Comparison of ENCODE assay signal across 1 cellular context in the genomic region with DNA sequence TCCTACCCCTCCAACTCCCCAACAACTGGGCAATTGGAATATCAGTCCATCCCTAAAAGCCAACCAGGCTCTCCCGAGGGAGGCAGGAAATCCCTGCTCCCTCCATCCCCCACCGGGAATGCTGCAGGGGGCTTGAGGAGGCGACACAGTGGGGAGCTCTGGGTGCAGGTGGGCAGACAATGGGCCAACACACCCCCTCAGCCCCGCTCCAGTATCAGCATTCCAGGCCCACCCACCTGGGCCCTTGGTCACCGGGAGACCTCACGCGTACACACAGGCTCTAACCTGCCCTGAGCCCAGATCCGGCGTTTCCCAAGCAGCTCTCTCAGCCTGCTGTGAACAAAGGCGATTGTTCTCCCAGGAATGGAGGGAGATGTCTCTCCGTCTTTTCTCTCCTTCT.
TF ChIP-seq lines count a peak whose summit lies in the region.

No MANE protein-coding gene starts in this region.

TF ChIP-seq in HEK293, 187 proteins besides CTCF, POLR2A, EP300 and RAD21:
- TF ChIP-seq ZIC2 (tag by site-specific recombination; IDR thresholded peaks at IDR 0.05) (0 out of 2 replicates have a peak, but pooled peaks have one; percentile 11), EGR2 (tag by site-specific recombination; IDR thresholded peaks at IDR 0.05; ENCODE audit: low read depth) (peak; percentile 76), REPIN1 (tag by site-specific recombination; IDR thresholded peaks at IDR 0.05; ENCODE audit: low read depth) (no peak), ZNF785 (tag by site-specific recombination; IDR thresholded peaks at IDR 0.05) (no peak), SP2 (tag by site-specific recombination; IDR thresholded peaks at IDR 0.05) (no peak), HOXD13 (CRISPR knock-in tag; IDR thresholded peaks at IDR 0.05; ENCODE audit: borderline replicate concordance) (no peak), KLF1 (tag by site-specific recombination; IDR thresholded peaks at IDR 0.05) (no peak), ZNF791 (tag by site-specific recombination; IDR thresholded peaks at IDR 0.05) (no peak), ZFHX2 (tag by site-specific recombination; conservative IDR thresholded peaks at IDR 0.05) (peak; percentile 80), ZNF350 (tag by site-specific recombination; IDR thresholded peaks at IDR 0.05) (no peak), ZNF324 (tag by site-specific recombination; IDR thresholded peaks at IDR 0.05) (no peak), ZNF585B (tag by site-specific recombination; IDR thresholded peaks at IDR 0.05) (no peak), ZNF121 (tag by site-specific recombination; IDR thresholded peaks at IDR 0.05) (no peak), ZNF184 (tag by site-specific recombination; IDR thresholded peaks at IDR 0.05) (no peak)
- TF ChIP-seq, protein P1, sequence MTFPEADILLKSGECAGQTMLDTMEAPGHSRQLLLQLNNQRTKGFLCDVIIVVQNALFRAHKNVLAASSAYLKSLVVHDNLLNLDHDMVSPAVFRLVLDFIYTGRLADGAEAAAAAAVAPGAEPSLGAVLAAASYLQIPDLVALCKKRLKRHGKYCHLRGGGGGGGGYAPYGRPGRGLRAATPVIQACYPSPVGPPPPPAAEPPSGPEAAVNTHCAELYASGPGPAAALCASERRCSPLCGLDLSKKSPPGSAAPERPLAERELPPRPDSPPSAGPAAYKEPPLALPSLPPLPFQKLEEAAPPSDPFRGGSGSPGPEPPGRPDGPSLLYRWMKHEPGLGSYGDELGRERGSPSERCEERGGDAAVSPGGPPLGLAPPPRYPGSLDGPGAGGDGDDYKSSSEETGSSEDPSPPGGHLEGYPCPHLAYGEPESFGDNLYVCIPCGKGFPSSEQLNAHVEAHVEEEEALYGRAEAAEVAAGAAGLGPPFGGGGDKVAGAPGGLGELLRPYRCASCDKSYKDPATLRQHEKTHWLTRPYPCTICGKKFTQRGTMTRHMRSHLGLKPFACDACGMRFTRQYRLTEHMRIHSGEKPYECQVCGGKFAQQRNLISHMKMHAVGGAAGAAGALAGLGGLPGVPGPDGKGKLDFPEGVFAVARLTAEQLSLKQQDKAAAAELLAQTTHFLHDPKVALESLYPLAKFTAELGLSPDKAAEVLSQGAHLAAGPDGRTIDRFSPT (tag by site-specific recombination; IDR thresholded peaks at IDR 0.05) = no peak
- TF ChIP-seq, protein P2, sequence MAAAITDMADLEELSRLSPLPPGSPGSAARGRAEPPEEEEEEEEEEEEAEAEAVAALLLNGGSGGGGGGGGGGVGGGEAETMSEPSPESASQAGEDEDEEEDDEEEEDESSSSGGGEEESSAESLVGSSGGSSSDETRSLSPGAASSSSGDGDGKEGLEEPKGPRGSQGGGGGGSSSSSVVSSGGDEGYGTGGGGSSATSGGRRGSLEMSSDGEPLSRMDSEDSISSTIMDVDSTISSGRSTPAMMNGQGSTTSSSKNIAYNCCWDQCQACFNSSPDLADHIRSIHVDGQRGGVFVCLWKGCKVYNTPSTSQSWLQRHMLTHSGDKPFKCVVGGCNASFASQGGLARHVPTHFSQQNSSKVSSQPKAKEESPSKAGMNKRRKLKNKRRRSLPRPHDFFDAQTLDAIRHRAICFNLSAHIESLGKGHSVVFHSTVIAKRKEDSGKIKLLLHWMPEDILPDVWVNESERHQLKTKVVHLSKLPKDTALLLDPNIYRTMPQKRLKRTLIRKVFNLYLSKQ (tag by site-specific recombination; IDR thresholded peaks at IDR 0.05; ENCODE audit: borderline replicate concordance) = no peak
- TF ChIP-seq, protein P3, sequence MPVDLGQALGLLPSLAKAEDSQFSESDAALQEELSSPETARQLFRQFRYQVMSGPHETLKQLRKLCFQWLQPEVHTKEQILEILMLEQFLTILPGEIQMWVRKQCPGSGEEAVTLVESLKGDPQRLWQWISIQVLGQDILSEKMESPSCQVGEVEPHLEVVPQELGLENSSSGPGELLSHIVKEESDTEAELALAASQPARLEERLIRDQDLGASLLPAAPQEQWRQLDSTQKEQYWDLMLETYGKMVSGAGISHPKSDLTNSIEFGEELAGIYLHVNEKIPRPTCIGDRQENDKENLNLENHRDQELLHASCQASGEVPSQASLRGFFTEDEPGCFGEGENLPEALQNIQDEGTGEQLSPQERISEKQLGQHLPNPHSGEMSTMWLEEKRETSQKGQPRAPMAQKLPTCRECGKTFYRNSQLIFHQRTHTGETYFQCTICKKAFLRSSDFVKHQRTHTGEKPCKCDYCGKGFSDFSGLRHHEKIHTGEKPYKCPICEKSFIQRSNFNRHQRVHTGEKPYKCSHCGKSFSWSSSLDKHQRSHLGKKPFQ (tag by site-specific recombination; IDR thresholded peaks at IDR 0.05) = no peak
- TF ChIP-seq, protein P4, sequence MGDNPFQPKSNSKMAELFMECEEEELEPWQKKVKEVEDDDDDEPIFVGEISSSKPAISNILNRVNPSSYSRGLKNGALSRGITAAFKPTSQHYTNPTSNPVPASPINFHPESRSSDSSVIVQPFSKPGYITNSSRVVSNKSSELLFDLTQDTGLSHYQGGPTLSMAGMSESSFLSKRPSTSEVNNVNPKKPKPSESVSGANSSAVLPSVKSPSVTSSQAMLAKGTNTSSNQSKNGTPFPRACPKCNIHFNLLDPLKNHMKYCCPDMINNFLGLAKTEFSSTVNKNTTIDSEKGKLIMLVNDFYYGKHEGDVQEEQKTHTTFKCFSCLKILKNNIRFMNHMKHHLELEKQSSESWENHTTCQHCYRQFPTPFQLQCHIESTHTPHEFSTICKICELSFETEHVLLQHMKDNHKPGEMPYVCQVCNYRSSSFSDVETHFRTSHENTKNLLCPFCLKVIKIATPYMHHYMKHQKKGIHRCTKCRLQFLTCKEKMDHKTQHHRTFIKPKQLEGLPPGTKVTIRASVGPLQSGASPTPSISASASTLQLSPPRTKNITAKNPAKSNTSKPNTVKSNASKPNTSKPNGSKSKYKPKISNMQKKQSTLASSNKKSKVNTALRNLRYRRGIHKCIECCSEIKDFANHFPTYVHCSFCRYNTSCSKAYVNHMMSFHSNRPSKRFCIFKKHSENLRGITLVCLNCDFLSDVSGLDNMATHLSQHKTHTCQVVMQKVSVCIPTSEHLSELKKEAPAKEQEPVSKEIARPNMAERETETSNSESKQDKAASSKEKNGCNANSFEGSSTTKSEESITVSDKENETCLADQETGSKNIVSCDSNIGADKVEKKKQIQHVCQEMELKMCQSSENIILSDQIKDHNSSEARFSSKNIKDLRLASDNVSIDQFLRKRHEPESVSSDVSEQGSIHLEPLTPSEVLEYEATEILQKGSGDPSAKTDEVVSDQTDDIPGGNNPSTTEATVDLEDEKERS (tag by site-specific recombination; IDR thresholded peaks at IDR 0.05) = no peak
